Comparison of ENCODE assay signal across 9 cellular contexts in genomic region chr12:46357438-46358324, GRCh38. TPM values are rescaled to one million over a fixed set of nuclear protein-coding genes. Genes with fewer than 3 reads are reported as not detected.
DNase-seq lines count a peak whose midpoint lies in the region; ATAC-seq and TF ChIP-seq lines count a peak whose summit lies in the region.
"Had no signal": no experiment of that assay in that cellular context is flagged by ENCODE, and none has a peak within 500 bp of the region (broad histone marks: within the 10 kb centered on the region; RNA-seq: fewer than 3 reads in every experiment).

No MANE protein-coding gene starts in this region.

- 36 to 38% (median 37%) methylated on average over 6 of the region's 6 CpGs for WGBS in heart left ventricle, 4 donors
- 52% methylated on average over 6 of the region's 6 CpGs for WGBS in sigmoid colon, 2 donors

- peak overlapping the region; percentile 89 for H3K27ac Mint-ChIP-seq in type B pancreatic cell

- no peaks in the 10 kb centered on the region for H3K27me3 Mint-ChIP-seq in type B pancreatic cell

- TF ChIP-seq CTCF in heart left ventricle (IDR thresholded peaks at IDR 0.05) (no peak), left ventricle myocardium inferior (IDR thresholded peaks at IDR 0.05; ENCODE audit: borderline replicate concordance) (no peak), type B pancreatic cell (conservative IDR thresholded peaks at IDR 0.05) (no peak), sigmoid colon (IDR thresholded peaks at IDR 0.05) (no peak)

- intact Hi-C loops in heart left ventricle (cut with DNase I) = loop anchor here in 1 of 10 donors (10.0 kb wide), 1 partner anchor 307 kb away; no protein-coding TSS in a partner anchor
- intact Hi-C loops in left ventricle myocardium inferior (cut with micrococcal nuclease) = no loop called here
- intact Hi-C loops in sigmoid colon (cut with DNase I) = no loop called here
- intact Hi-C loops in posterior cingulate gyrus (cut with DNase I) = no loop called here

- peaks cover 34% of the 10 kb centered on the region for H3K36me3 Mint-ChIP-seq in type B pancreatic cell

- peak overlapping the region in 1 of 12 donors; percentile 1 for H3K27ac ChIP-seq in heart left ventricle
- no peak overlapping the region for H3K27ac ChIP-seq in left ventricle myocardium inferior (replicated peaks)
- peak overlapping the region in 2 of 4 donors; percentile 11 to 25 for H3K27ac ChIP-seq in sigmoid colon

- TF ChIP-seq POLR2A in heart left ventricle (IDR thresholded peaks at IDR 0.05) (no peak), sigmoid colon (IDR thresholded peaks at IDR 0.05) (no peak)

- H3K9me3 ChIP-seq in heart left ventricle (no peaks in the 10 kb centered on the region), left ventricle myocardium inferior (replicated peaks) (no peaks in the 10 kb centered on the region), sigmoid colon (no peaks in the 10 kb centered on the region)

- DNase-seq in heart left ventricle = no peak
- DNase-seq in left ventricle myocardium inferior = no peak
- DNase-seq in glomerular endothelial cell (ENCODE audit: extremely low read depth, low read depth, low spot score) = peak; percentile 77
- DNase-seq in type B pancreatic cell (ENCODE audit: extremely low spot score, unreplicated experiment) = no peak
- no peak for DNase-seq in sigmoid colon
- no peak for DNase-seq in midbrain (lab: John Stamatoyannopoulos, UW)
- DNase-seq in posterior cingulate gyrus = no peak
- DNase-seq: kidney glomerular epithelial cell had no signal

- peaks cover 5% of the 10 kb centered on the region for H3K4me1 Mint-ChIP-seq in type B pancreatic cell (ENCODE audit: unreplicated experiment)

- H3K4me3 ChIP-seq in heart left ventricle (no peak overlapping the region), left ventricle myocardium inferior (no peak overlapping the region), sigmoid colon (no peak overlapping the region)

- peaks cover 0 to 29% (median 6%) of the 10 kb centered on the region in 12 donors for H3K4me1 ChIP-seq in heart left ventricle
- peaks cover 36% of the 10 kb centered on the region for H3K4me1 ChIP-seq in left ventricle myocardium inferior
- H3K4me1 ChIP-seq in sigmoid colon = peaks cover 0 to 38% (median 8%) of the 10 kb centered on the region in 4 donors

- no peak overlapping the region for H3K4me3 Mint-ChIP-seq in type B pancreatic cell

- no peaks in the 10 kb centered on the region for H3K9me3 Mint-ChIP-seq in type B pancreatic cell

- H3K27me3 ChIP-seq in heart left ventricle (no peaks in the 10 kb centered on the region), left ventricle myocardium inferior (ENCODE audit: low read depth) (no peaks in the 10 kb centered on the region), sigmoid colon (no peaks in the 10 kb centered on the region)

- TF ChIP-seq EP300 in sigmoid colon (IDR thresholded peaks at IDR 0.05) = no peak

- ATAC-seq in heart left ventricle = peak in 3 of 4 donors; percentile 19 to 39 (median 31)
- ATAC-seq in SK-N-SH treated with all-trans-retinoic acid at 6 μM for 48 hours = peak; percentile 48

- H3K36me3 ChIP-seq in heart left ventricle = peaks cover 2 to 48% (median 46%) of the 10 kb centered on the region in 9 donors
- peaks cover 43% of the 10 kb centered on the region for H3K36me3 ChIP-seq in left ventricle myocardium inferior
- peaks cover 29 to 46% (median 38%) of the 10 kb centered on the region in 4 donors for H3K36me3 ChIP-seq in sigmoid colon

TF ChIP-seq in SK-N-SH treated with all-trans-retinoic acid at 6 μM for 48 hours, 23 proteins besides CTCF, POLR2A, EP300 and RAD21 (continues in another document):
- TF ChIP-seq PATZ1 (CRISPR knock-in tag; IDR thresholded peaks at IDR 0.05; ENCODE audit: borderline replicate concordance) (peak; percentile 87), CSDC2 (CRISPR knock-in tag; IDR thresholded peaks at IDR 0.05) (no peak), ARNTL (CRISPR knock-in tag; IDR thresholded peaks at IDR 0.05; ENCODE audit: borderline replicate concordance, low read depth) (peak; percentile 46; the same call in 1 of the 2 replicates), ESRRG (CRISPR knock-in tag; IDR thresholded peaks at IDR 0.05) (peak; percentile 87), ZC3H10 (CRISPR knock-in tag; IDR thresholded peaks at IDR 0.05) (peak; percentile 56), POU6F1 (CRISPR knock-in tag; IDR thresholded peaks at IDR 0.05; ENCODE audit: borderline replicate concordance, low read depth) (peak; percentile 78), ZFP3 (CRISPR knock-in tag; IDR thresholded peaks at IDR 0.05) (no peak), BACH2 (CRISPR knock-in tag; IDR thresholded peaks at IDR 0.05; ENCODE audit: borderline replicate concordance) (no peak), TSHZ2 (CRISPR knock-in tag; IDR thresholded peaks at IDR 0.05) (no peak), ZNF70 (CRISPR knock-in tag; IDR thresholded peaks at IDR 0.05) (no peak), CSRNP3 (CRISPR knock-in tag; IDR thresholded peaks at IDR 0.05) (peak; percentile 81), TOX (CRISPR knock-in tag; IDR thresholded peaks at IDR 0.05; ENCODE audit: borderline replicate concordance) (peak; percentile 67), PPARA (CRISPR knock-in tag; IDR thresholded peaks at IDR 0.05; ENCODE audit: borderline replicate concordance) (no peak)

RNA-seq across cellular contexts. Expression of gene SLC38A2, which starts 14.9 kb away (rescaled TPM):
- total RNA-seq in heart left ventricle = 100 to 1,000 TPM in 7 of 9 donors, 10 to 100 TPM in 2; 82.1 to 373 (median 161) TPM
- 100 to 1,000 TPM in 1 of 2 donors, 10 to 100 TPM in 1; 39.7 to 195 TPM for polyA plus RNA-seq in heart left ventricle
- 129 TPM for total RNA-seq in left ventricle myocardium inferior
- 260 and 387 TPM in 2 replicates for total RNA-seq in glomerular endothelial cell
- 204 and 217 TPM in 2 replicates for total RNA-seq in type B pancreatic cell (ENCODE audit: low replicate concordance)
- 100 to 1,000 TPM; 234 to 299 (median 263) TPM for total RNA-seq in sigmoid colon
- polyA plus RNA-seq in sigmoid colon = 10 to 100 TPM; 17.6 to 69.4 (median 19.2) TPM
